In the genomic region with DNA sequence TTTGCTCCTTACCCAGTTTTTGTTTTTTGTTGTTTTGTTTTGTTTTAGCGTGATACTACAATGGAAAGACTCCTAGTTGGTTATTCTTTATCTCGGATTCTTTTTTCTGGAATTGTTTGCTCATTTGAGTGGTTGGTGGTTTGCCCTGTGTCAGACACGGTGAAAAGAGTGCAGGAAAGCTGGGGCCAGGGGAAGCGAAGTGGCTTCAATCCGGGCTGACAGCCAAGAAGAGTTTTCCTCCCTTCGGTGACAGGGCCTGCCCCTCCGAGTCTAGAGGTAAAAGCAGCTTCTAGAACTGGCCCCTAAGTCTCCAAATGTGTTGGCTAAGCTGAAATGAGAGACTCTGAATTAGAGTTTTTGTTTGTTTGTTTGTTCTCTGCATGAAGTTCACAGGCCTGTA, we compare ENCODE assay signal across 16 cellular contexts. TPM values are rescaled to one million over a fixed set of nuclear protein-coding genes. Genes with fewer than 3 reads are reported as not detected.
DNase-seq lines count a peak whose midpoint lies in the region; ATAC-seq and TF ChIP-seq lines count a peak whose summit lies in the region.
"Had no signal": no experiment of that assay in that cellular context is flagged by ENCODE, and none has a peak within 500 bp of the region (broad histone marks: within the 10 kb centered on the region; RNA-seq: fewer than 3 reads in every experiment).

No MANE protein-coding gene starts in this region.

- no peak overlapping the region for H3K4me2 ChIP-seq in fibroblast of lung (ENCODE audit: extremely low read depth, insufficient read depth, low read length)

- H3K79me2 ChIP-seq in fibroblast of lung (ENCODE audit: control insufficient read depth, insufficient read depth, low read length): no peaks in the 10 kb centered on the region

- no peaks in the 10 kb centered on the region for H3K9me3 Mint-ChIP-seq in activated naive CD8-positive, alpha-beta T cell (ENCODE audit: low read depth)
- H3K9me3 Mint-ChIP-seq in activated naive CD8-positive, alpha-beta T cell treated with anti-CD3 and anti-CD28 coated beads, Interleukin-2, amount 50 U/mL, for 24 hours: no peaks in the 10 kb centered on the region
- H3K9me3 Mint-ChIP-seq: activated B cell treated with CpG ODN at 0.5 μM for 24 hours had no signal

- ATAC-seq in activated naive CD8-positive, alpha-beta T cell treated with anti-CD3 and anti-CD28 coated beads, Interleukin-2, amount 50 U/mL, for 24 hours: no peak
- ATAC-seq in HG03196 (IDR thresholded peaks at IDR 0.05; ENCODE audit: unreplicated experiment): no peak
- ATAC-seq: heart left ventricle, sciatic nerve had no signal

- H3K27ac ChIP-seq in SJCRH30: peak overlapping the region; percentile 77; the same call in 1 of the 2 replicates
- no peak overlapping the region for H3K27ac ChIP-seq in fibroblast of lung (ENCODE audit: insufficient read depth, low read length)
- H3K27ac ChIP-seq in stomach smooth muscle (ENCODE audit: low read length): peak overlapping the region; percentile 99

- no peak overlapping the region for H3K4me3 Mint-ChIP-seq in activated naive CD8-positive, alpha-beta T cell
- no peak overlapping the region for H3K4me3 Mint-ChIP-seq in activated naive CD8-positive, alpha-beta T cell treated with anti-CD3 and anti-CD28 coated beads, Interleukin-2, amount 50 U/mL, for 24 hours
- H3K4me3 Mint-ChIP-seq: activated B cell treated with CpG ODN at 0.5 μM for 24 hours had no signal

- H3K9me3 ChIP-seq in SJCRH30 (replicated peaks) (no peaks in the 10 kb centered on the region), fibroblast of lung (ENCODE audit: control insufficient read depth, insufficient read depth, low read depth, low read length) (no peaks in the 10 kb centered on the region), stomach smooth muscle (ENCODE audit: control insufficient read depth in 2 of 2, low read length in 2 of 2) (no peaks in the 10 kb centered on the region)
- H3K9me3 ChIP-seq: heart left ventricle had no signal

- DNase-seq in activated naive CD8-positive, alpha-beta T cell treated with anti-CD3 and anti-CD28 coated beads, Interleukin-2, amount 50 U/mL, for 24 hours: no peak
- peak in 1 of 2 experiments; percentile 29 for DNase-seq in SJCRH30
- peak; percentile 17 to 33 for DNase-seq in fibroblast of lung (ENCODE audit: low read depth in 2 of 2)
- DNase-seq in activated CD4-positive, CD25-positive, alpha-beta regulatory T cell treated with anti-CD3 and anti-CD28 coated beads, Interleukin-2, amount 50 U/mL, for 72 hours: no peak
- DNase-seq in activated CD4-positive, alpha-beta T cell treated with anti-CD3 and anti-CD28 coated beads, Interleukin-2, amount 50 U/mL, for 1 hour: no peak
- DNase-seq: activated B cell treated with CpG ODN at 0.5 μM for 24 hours; activated effector memory CD4-positive, alpha-beta T cell treated with Interleukin-2 at 50 U/mL for 16 hours; cortex of kidney; mesendoderm; NCI-H524; trophoblast cell had no signal

- no peak overlapping the region for H2AFZ ChIP-seq in fibroblast of lung (ENCODE audit: low read length)

- H3K4me3 ChIP-seq in SJCRH30: no peak overlapping the region
- H3K4me3 ChIP-seq in fibroblast of lung (replicated peaks in 1 of 4; ENCODE audit: control extremely low read depth in 1 of 4, insufficient read depth in 1 of 4, low read depth in 3 of 4, low read length in 4 of 4): no peak overlapping the region
- H3K4me3 ChIP-seq in stomach smooth muscle (ENCODE audit: low read length in 2 of 2): peak overlapping the region; percentile 43 to 78
- H3K4me3 ChIP-seq: heart left ventricle had no signal

- H4K20me1 ChIP-seq in fibroblast of lung (ENCODE audit: control insufficient read depth, extremely low read depth, insufficient read depth, low read length): no peaks in the 10 kb centered on the region

- no peaks in the 10 kb centered on the region for H3K36me3 Mint-ChIP-seq in activated naive CD8-positive, alpha-beta T cell
- no peaks in the 10 kb centered on the region for H3K36me3 Mint-ChIP-seq in activated naive CD8-positive, alpha-beta T cell treated with anti-CD3 and anti-CD28 coated beads, Interleukin-2, amount 50 U/mL, for 24 hours (ENCODE audit: low read depth)

- peak overlapping the region; percentile 64 for H3K27ac Mint-ChIP-seq in activated naive CD8-positive, alpha-beta T cell
- no peak overlapping the region for H3K27ac Mint-ChIP-seq in activated naive CD8-positive, alpha-beta T cell treated with anti-CD3 and anti-CD28 coated beads, Interleukin-2, amount 50 U/mL, for 24 hours
- H3K27ac Mint-ChIP-seq: activated B cell treated with CpG ODN at 0.5 μM for 24 hours had no signal

- H3K4me1 Mint-ChIP-seq in activated naive CD8-positive, alpha-beta T cell (ENCODE audit: low read depth): peaks cover 20% of the 10 kb centered on the region
- H3K4me1 Mint-ChIP-seq in activated naive CD8-positive, alpha-beta T cell treated with anti-CD3 and anti-CD28 coated beads, Interleukin-2, amount 50 U/mL, for 24 hours: peaks cover 10% of the 10 kb centered on the region

- no peaks in the 10 kb centered on the region for H3K36me3 ChIP-seq in SJCRH30
- H3K36me3 ChIP-seq in fibroblast of lung (ENCODE audit: control insufficient read depth, insufficient read depth, low read length): peaks cover 10% of the 10 kb centered on the region
- H3K36me3 ChIP-seq in stomach smooth muscle (ENCODE audit: control insufficient read depth in 2 of 2, insufficient read depth in 2 of 2, low read length in 2 of 2): peaks cover 4 to 10% of the 10 kb centered on the region in 2 donors

- no peaks in the 10 kb centered on the region for H3K27me3 ChIP-seq in SJCRH30
- no peaks in the 10 kb centered on the region for H3K27me3 ChIP-seq in fibroblast of lung (ENCODE audit: control insufficient read depth, insufficient read depth, low read length)
- H3K27me3 ChIP-seq in stomach smooth muscle (ENCODE audit: control insufficient read depth in 1 of 2, insufficient read depth in 2 of 2, low read length in 2 of 2): no peaks in the 10 kb centered on the region
- H3K27me3 ChIP-seq: heart left ventricle had no signal

- peaks cover 20% of the 10 kb centered on the region for H3K4me1 ChIP-seq in SJCRH30
- H3K4me1 ChIP-seq in fibroblast of lung (ENCODE audit: control insufficient read depth, extremely low read depth, insufficient read depth, low read length): no peaks in the 10 kb centered on the region
- H3K4me1 ChIP-seq in stomach smooth muscle (ENCODE audit: control insufficient read depth, insufficient read depth, low read length): peaks cover 67% of the 10 kb centered on the region

- H3K9ac ChIP-seq in fibroblast of lung (ENCODE audit: insufficient read depth, low read length) (no peak overlapping the region), stomach smooth muscle (ENCODE audit: low read length in 2 of 2) (peak overlapping the region; percentile 64 to 80)

- no peaks in the 10 kb centered on the region for H3K27me3 Mint-ChIP-seq in activated naive CD8-positive, alpha-beta T cell
- H3K27me3 Mint-ChIP-seq in activated naive CD8-positive, alpha-beta T cell treated with anti-CD3 and anti-CD28 coated beads, Interleukin-2, amount 50 U/mL, for 24 hours: no peaks in the 10 kb centered on the region
- H3K27me3 Mint-ChIP-seq: activated B cell treated with CpG ODN at 0.5 μM for 24 hours had no signal

- no peak for TF ChIP-seq CTCF in fibroblast of lung (conservative IDR thresholded peaks at IDR 0.05 in 1 of 2, IDR thresholded peaks at IDR 0.05 in 1 of 2; ENCODE audit: low read depth in 1 of 2, low read length in 2 of 2)

RNA-seq across cellular contexts. Expression of a gene that starts 5.7 kb away (rescaled TPM):
- 13.6 and 13.8 TPM in 2 replicates for total RNA-seq in SJCRH30 (2014; rRNA removed; shearing (Covaris generic))
- total RNA-seq in fibroblast of lung: 27.5 and 32.2 TPM in 2 replicates
- 11.1 and 13.8 TPM in 2 replicates for polyA plus RNA-seq in fibroblast of lung
- 25.2 and 33.2 TPM in 2 replicates for polyA plus RNA-seq in fibroblast of lung (2012)
- polyA minus RNA-seq in fibroblast of lung (ENCODE audit: low replicate concordance): 13.3 and 20.7 TPM in 2 replicates

Comparison
In these comparisons a context has a peak if more than half of its experiments do, and no peak if none do; other contexts are left out.
1. DNase-seq: peak in fibroblast of lung (2 of 2); none in activated naive CD8-positive, alpha-beta T cell treated with anti-CD3 and anti-CD28 coated beads, Interleukin-2, amount 50 U/mL, for 24 hours (single experiment), activated CD4-positive, CD25-positive, alpha-beta regulatory T cell treated with anti-CD3 and anti-CD28 coated beads, Interleukin-2, amount 50 U/mL, for 72 hours (single experiment) and activated CD4-positive, alpha-beta T cell treated with anti-CD3 and anti-CD28 coated beads, Interleukin-2, amount 50 U/mL, for 1 hour (single experiment).
2. H3K4me3 ChIP-seq: peak in stomach smooth muscle (2 of 2); none in SJCRH30 (single experiment) and fibroblast of lung (0 of 4).